In the genomic region with DNA sequence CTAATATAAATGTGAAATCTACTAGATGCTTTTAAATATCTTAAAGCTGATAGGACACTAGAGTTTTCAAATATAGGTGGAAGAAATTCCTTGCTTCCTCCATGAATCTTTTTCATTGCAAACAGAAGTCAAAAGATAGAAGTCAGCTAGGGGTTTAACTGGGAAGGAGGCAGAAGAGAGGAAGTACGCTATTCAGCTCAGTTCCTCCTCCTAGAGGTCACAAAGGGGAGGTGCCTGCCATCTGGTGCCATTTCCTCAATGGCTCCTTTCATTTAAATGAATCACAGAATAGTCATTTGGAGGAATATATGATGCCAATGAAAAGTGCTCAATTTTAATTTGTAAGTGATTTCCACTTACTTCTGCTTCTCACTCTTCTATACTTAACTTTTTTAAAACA, we compare ENCODE assay signal across 11 cellular contexts. TPM values are rescaled to one million over a fixed set of nuclear protein-coding genes. Genes with fewer than 3 reads are reported as not detected.
A peak's percentile ranks its signal among the peaks of the same experiment; 100 is the strongest.
DNase-seq lines count a peak whose midpoint lies in the region; ATAC-seq and TF ChIP-seq lines count a peak whose summit lies in the region.
"Had no signal": no experiment of that assay in that cellular context is flagged by ENCODE, and none has a peak within 500 bp of the region (broad histone marks: within the 10 kb centered on the region; RNA-seq: fewer than 3 reads in every experiment).

No MANE protein-coding gene starts in this region.

- no peak overlapping the region for H2AK5ac ChIP-seq in neuronal stem cell (ENCODE audit: low read depth, low read length)

- H3K4me1 Mint-ChIP-seq in activated CD8-positive, alpha-beta T cell treated with anti-CD3 and anti-CD28 coated beads for 36 hours (ENCODE audit: low read depth) = no peaks in the 10 kb centered on the region
- H3K4me1 Mint-ChIP-seq: CD4-positive, CD25-positive, alpha-beta regulatory T cell had no signal

- WGBS in neuronal stem cell (ENCODE audit: extremely low coverage in 2 of 2, insufficient read length in 2 of 2, insufficient replicate concordance in 1 of 2), 2 donors = no CpG with 5 or more reads among the region's 1 CpG

- H3K9me3 ChIP-seq in neuronal stem cell (replicated peaks in 1 of 2; ENCODE audit: control insufficient read depth in 2 of 2, insufficient read depth in 1 of 2, low read depth in 1 of 2, low read length in 2 of 2) (no peaks in the 10 kb centered on the region), vagina (no peaks in the 10 kb centered on the region)

- no peak overlapping the region for H2BK12ac ChIP-seq in neuronal stem cell (ENCODE audit: low read length)

- H3K9ac ChIP-seq in neuronal stem cell (ENCODE audit: low read depth, low read length, poor library complexity) = no peak overlapping the region
- H3K9ac ChIP-seq: parathyroid adenoma had no signal

- H2BK5ac ChIP-seq in neuronal stem cell (ENCODE audit: low read length) = no peak overlapping the region

- no peaks in the 10 kb centered on the region for H3K36me3 ChIP-seq in neuronal stem cell (replicated peaks in 1 of 2; ENCODE audit: control insufficient read depth in 2 of 2, insufficient read depth in 2 of 2, low read length in 2 of 2)
- no peaks in the 10 kb centered on the region for H3K36me3 ChIP-seq in vagina

- H3K4me2 ChIP-seq in neuronal stem cell (ENCODE audit: insufficient read depth, low read length, poor library complexity, severe bottlenecking) = no peak overlapping the region

- no peak overlapping the region for H3K4ac ChIP-seq in neuronal stem cell (ENCODE audit: low read length)

- no peak for TF ChIP-seq POLR2A in vagina (IDR thresholded peaks at IDR 0.05)

- H2AFZ ChIP-seq in neuronal stem cell (ENCODE audit: low read length) = no peak overlapping the region
- H2AFZ ChIP-seq: parathyroid adenoma had no signal

- H3K18ac ChIP-seq in neuronal stem cell (ENCODE audit: low read length) = no peak overlapping the region

- no peaks in the 10 kb centered on the region for H3K4me1 ChIP-seq in neuronal stem cell (ENCODE audit: control insufficient read depth in 2 of 2, insufficient read depth in 1 of 2, low read depth in 1 of 2, low read length in 2 of 2)
- H3K4me1 ChIP-seq in vagina = no peaks in the 10 kb centered on the region
- H3K4me1 ChIP-seq: parathyroid adenoma had no signal

- intact Hi-C loops in activated CD8-positive, alpha-beta T cell treated with anti-CD3 and anti-CD28 coated beads for 36 hours (cut with micrococcal nuclease) = no loop called here
- intact Hi-C loops in vagina (cut with DNase I) = no loop called here

- CTCF ChIA-PET in activated CD8-positive, alpha-beta T cell treated with anti-CD3 and anti-CD28 coated beads for 36 hours (lab: Charles Lee) = interaction anchor here (1.6 to 2.3 kb wide), 2 partner anchors 16 to 142 kb away, joined by 3 to 6 read pairs; no protein-coding TSS in a partner anchor

- no peak overlapping the region for H4K8ac ChIP-seq in neuronal stem cell (ENCODE audit: low read depth, low read length)

- no peak overlapping the region for H4K91ac ChIP-seq in neuronal stem cell (ENCODE audit: low read depth, low read length, poor library complexity)

- H3K27me3 ChIP-seq in neuronal stem cell (ENCODE audit: control insufficient read depth in 3 of 3, insufficient read depth in 3 of 3, low read depth in 1 of 3, low read length in 3 of 3) (peaks cover 0 to 25% (median 0%) of the 10 kb centered on the region in 3 experiments), vagina (no peaks in the 10 kb centered on the region)

- H3K27ac ChIP-seq in neuronal stem cell (replicated peaks; ENCODE audit: low read length) (no peak overlapping the region), vagina (no peak overlapping the region)
- H3K27ac ChIP-seq: parathyroid adenoma had no signal

- peaks cover 19% of the 10 kb centered on the region for H3K27me3 Mint-ChIP-seq in activated CD8-positive, alpha-beta T cell treated with anti-CD3 and anti-CD28 coated beads for 36 hours

- H2BK15ac ChIP-seq in neuronal stem cell (ENCODE audit: low read length) = no peak overlapping the region

- H3K4me3 Mint-ChIP-seq in activated CD8-positive, alpha-beta T cell treated with anti-CD3 and anti-CD28 coated beads for 36 hours = no peak overlapping the region
- H3K4me3 Mint-ChIP-seq: activated T-cell treated with anti-CD3 and anti-CD28 coated beads, Interleukin-2, amount 50 U/mL, for 4 hours; CD4-positive, CD25-positive, alpha-beta regulatory T cell had no signal

- H3K79me1 ChIP-seq in neuronal stem cell (ENCODE audit: low read depth, low read length) = no peaks in the 10 kb centered on the region

- ATAC-seq in GM21619 (IDR thresholded peaks at IDR 0.05; ENCODE audit: unreplicated experiment) (peak; percentile 91), HG03571 (IDR thresholded peaks at IDR 0.05; ENCODE audit: unreplicated experiment) (peak; percentile 86)
- peak; percentile 87 for ATAC-seq in activated CD8-positive, alpha-beta T cell treated with anti-CD3 and anti-CD28 coated beads for 36 hours

- H3K23ac ChIP-seq in neuronal stem cell (ENCODE audit: low read depth, low read length, poor library complexity) = no peak overlapping the region

- TF ChIP-seq CTCF in activated CD8-positive, alpha-beta T cell treated with anti-CD3 and anti-CD28 coated beads for 36 hours (IDR thresholded peaks at IDR 0.05) = peak; percentile 66
- no peak for TF ChIP-seq CTCF in vagina (IDR thresholded peaks at IDR 0.05)

- H3K9me3 Mint-ChIP-seq in activated CD8-positive, alpha-beta T cell treated with anti-CD3 and anti-CD28 coated beads for 36 hours = no peaks in the 10 kb centered on the region
- H3K9me3 Mint-ChIP-seq: activated T-cell treated with anti-CD3 and anti-CD28 coated beads, Interleukin-2, amount 50 U/mL, for 4 hours; CD4-positive, CD25-positive, alpha-beta regulatory T cell had no signal

- no peak overlapping the region for H2BK120ac ChIP-seq in neuronal stem cell (ENCODE audit: low read depth, low read length)

- POLR2A ChIA-PET in activated CD8-positive, alpha-beta T cell treated with anti-CD3 and anti-CD28 coated beads for 36 hours (lab: Charles Lee) = no interaction called here

- H3K14ac ChIP-seq in neuronal stem cell (ENCODE audit: low read length) = no peak overlapping the region

- DNase-seq in activated CD4-positive, alpha-beta T cell treated with anti-CD3 and anti-CD28 coated beads for 48 hours = peak; percentile 38
- DNase-seq in activated CD4-positive, alpha-beta T cell treated with anti-CD3 and anti-CD28 coated beads for 1 hour = no peak
- peak; percentile 54 for DNase-seq in activated CD8-positive, alpha-beta T cell treated with anti-CD3 and anti-CD28 coated beads for 36 hours
- peak; percentile 43 for DNase-seq in neuronal stem cell (ENCODE audit: low spot score)
- DNase-seq in vagina (ENCODE audit: extremely low spot score in 2 of 2) = no peak
- no peak for DNase-seq in NCI-H774 (lab: John Stamatoyannopoulos, UW)
- DNase-seq: activated T-cell treated with anti-CD3 and anti-CD28 coated beads, Interleukin-2, amount 50 U/mL, for 4 hours had no signal

- H3K27ac Mint-ChIP-seq in activated CD8-positive, alpha-beta T cell treated with anti-CD3 and anti-CD28 coated beads for 36 hours = no peak overlapping the region
- H3K27ac Mint-ChIP-seq: CD4-positive, CD25-positive, alpha-beta regulatory T cell had no signal

- H3K36me3 Mint-ChIP-seq in activated CD8-positive, alpha-beta T cell treated with anti-CD3 and anti-CD28 coated beads for 36 hours (ENCODE audit: low read depth) = no peaks in the 10 kb centered on the region
- H3K36me3 Mint-ChIP-seq: CD4-positive, CD25-positive, alpha-beta regulatory T cell had no signal

- H3K4me3 ChIP-seq in neuronal stem cell (ENCODE audit: low read length in 2 of 2) = no peak overlapping the region
- no peak overlapping the region for H3K4me3 ChIP-seq in vagina

RNA-seq across cellular contexts. Expression of a gene that starts 8.5 kb away (rescaled TPM):
- total RNA-seq in activated CD8-positive, alpha-beta T cell treated with anti-CD3 and anti-CD28 coated beads for 36 hours = not detected
- 1.5 TPM for polyA plus RNA-seq in neuronal stem cell (2013, experiment 1 of 2)
- 1.5 TPM for polyA plus RNA-seq in neuronal stem cell (2013, experiment 2 of 2)
- 0.49 TPM for total RNA-seq in vagina
- total RNA-seq: CD4-positive, CD25-positive, alpha-beta regulatory T cell had no signal

Comparison
In these comparisons a context has a peak if more than half of its experiments do, and no peak if none do; other contexts are left out.
1. DNase-seq: peak in activated CD4-positive, alpha-beta T cell treated with anti-CD3 and anti-CD28 coated beads for 48 hours (single experiment), activated CD8-positive, alpha-beta T cell treated with anti-CD3 and anti-CD28 coated beads for 36 hours (single experiment) and neuronal stem cell (single experiment); none in activated CD4-positive, alpha-beta T cell treated with anti-CD3 and anti-CD28 coated beads for 1 hour (single experiment), vagina (0 of 2) and NCI-H774 (single experiment).
2. Peak in every context shown above with its lines, with median percentiles within 50 percentile points of each other: ATAC-seq.